ENCODE assay signal across 1 cellular context in the genomic region with DNA sequence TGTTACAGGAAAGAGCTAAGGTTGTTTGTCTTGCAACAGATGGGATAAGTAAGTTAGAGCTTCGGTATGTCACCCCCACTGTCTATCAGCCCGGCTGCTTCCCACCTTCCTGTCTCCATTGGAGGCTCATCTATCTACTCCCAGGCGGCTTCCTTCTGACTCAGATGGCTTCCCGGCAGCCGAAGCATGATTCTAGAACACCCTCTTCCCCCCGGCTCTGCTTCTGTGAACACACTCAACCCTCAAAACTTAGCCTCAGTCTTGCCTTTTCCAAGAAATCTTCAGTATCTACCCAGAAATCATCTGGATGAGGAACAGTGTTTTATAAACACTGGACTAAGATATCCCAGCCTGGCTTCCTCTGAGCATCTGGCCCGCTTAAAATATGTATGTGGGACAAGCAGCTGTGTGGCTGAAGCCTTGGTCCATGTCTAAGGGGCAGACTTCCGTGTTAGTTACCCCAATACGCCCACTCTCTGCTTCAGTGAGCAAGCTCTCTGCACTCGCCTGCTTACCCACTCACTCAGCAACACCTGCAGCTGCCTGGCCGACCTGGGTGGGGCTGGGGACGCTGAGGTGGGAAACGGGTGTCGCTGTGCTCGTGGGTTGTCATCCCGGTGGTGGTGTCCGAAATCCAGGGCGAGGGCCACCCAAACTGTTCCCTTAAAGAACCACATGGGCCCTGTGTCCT.
TF ChIP-seq lines count a peak whose summit lies in the region.

No MANE protein-coding gene starts in this region.

TF ChIP-seq in endothelial cell of umbilical vein, 7 proteins besides CTCF, POLR2A, EP300 and RAD21:
- TF ChIP-seq MYC (IDR thresholded peaks at IDR 0.05; ENCODE audit: low read depth, low read length) (no peak), EZH2 (IDR thresholded peaks at IDR 0.05; ENCODE audit: borderline replicate concordance, low read depth, low read length, severe bottlenecking) (no peak), JUN (IDR thresholded peaks at IDR 0.05; ENCODE audit: borderline replicate concordance, insufficient read depth, insufficient read length, low read depth) (no peak), POLR2AphosphoS5 (IDR thresholded peaks at IDR 0.05; ENCODE audit: insufficient read depth, low read depth, low read length) (no peak), GATA2 (IDR thresholded peaks at IDR 0.05; ENCODE audit: insufficient read depth, insufficient read length, low read depth, low read length) (no peak), FOS (IDR thresholded peaks at IDR 0.05; ENCODE audit: borderline replicate concordance, insufficient read depth, low read length) (no peak)
- TF ChIP-seq, protein P1, sequence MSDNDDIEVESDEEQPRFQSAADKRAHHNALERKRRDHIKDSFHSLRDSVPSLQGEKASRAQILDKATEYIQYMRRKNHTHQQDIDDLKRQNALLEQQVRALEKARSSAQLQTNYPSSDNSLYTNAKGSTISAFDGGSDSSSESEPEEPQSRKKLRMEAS (IDR thresholded peaks at IDR 0.05; ENCODE audit: insufficient read depth, insufficient read length) = no peak
